Comparison of ENCODE assay signal across 1 cellular context in genomic region chr17:72838581-72838980, GRCh38.
TF ChIP-seq lines count a peak whose summit lies in the region.

No MANE protein-coding gene starts in this region.

TF ChIP-seq in HepG2, 621 proteins besides CTCF, POLR2A, EP300 and RAD21 (continued from another document):
- no peak for TF ChIP-seq ZBTB40 (IDR thresholded peaks at IDR 0.05)
- no peak for TF ChIP-seq ZBTB40 (CRISPR knock-in tag; IDR thresholded peaks at IDR 0.05)
- TF ChIP-seq CC2D1A (CRISPR knock-in tag; IDR thresholded peaks at IDR 0.05): no peak
- no peak for TF ChIP-seq CSRNP1 (CRISPR knock-in tag; IDR thresholded peaks at IDR 0.05)
